22 cellular contexts compared by ENCODE assay signal in genomic region chr10:7717767-7718166, GRCh38. TPM values are rescaled to one million over a fixed set of nuclear protein-coding genes. Genes with fewer than 3 reads are reported as not detected.
A peak's percentile ranks its signal among the peaks of the same experiment; 100 is the strongest.
DNase-seq lines count a peak whose midpoint lies in the region; ATAC-seq and TF ChIP-seq lines count a peak whose summit lies in the region.
"Had no signal": no experiment of that assay in that cellular context is flagged by ENCODE, and none has a peak within 500 bp of the region (broad histone marks: within the 10 kb centered on the region; RNA-seq: fewer than 3 reads in every experiment).

No MANE protein-coding gene starts in this region.

- peaks cover 6% of the 10 kb centered on the region for H3K27me3 Mint-ChIP-seq in stimulated activated naive CD8-positive, alpha-beta T cell treated with anti-CD3 and anti-CD28 coated beads, Interleukin-15, amount 100 ng/mL, for 72 hours
- H3K27me3 Mint-ChIP-seq in activated CD8-positive, alpha-beta T cell treated with anti-CD3 and anti-CD28 coated beads for 36 hours = peaks cover 6% of the 10 kb centered on the region
- H3K27me3 Mint-ChIP-seq in glutamatergic neuron (ENCODE audit: unreplicated experiment) = peaks cover 2% of the 10 kb centered on the region
- H3K27me3 Mint-ChIP-seq: CD4-positive, CD25-positive, alpha-beta regulatory T cell had no signal

- TF ChIP-seq CTCF in activated CD8-positive, alpha-beta T cell treated with anti-CD3 and anti-CD28 coated beads for 36 hours (IDR thresholded peaks at IDR 0.05) = no peak
- TF ChIP-seq CTCF in glutamatergic neuron (IDR thresholded peaks at IDR 0.05; ENCODE audit: partially characterized antibody, unreplicated experiment) (no peak), GM13976 (IDR thresholded peaks at IDR 0.05; ENCODE audit: borderline replicate concordance, control extremely low read depth, extremely low read depth, insufficient read depth, missing control alignments) (no peak)

- H3K4me3 Mint-ChIP-seq in stimulated activated naive CD8-positive, alpha-beta T cell treated with anti-CD3 and anti-CD28 coated beads, Interleukin-15, amount 100 ng/mL, for 72 hours = no peak overlapping the region
- no peak overlapping the region for H3K4me3 Mint-ChIP-seq in activated CD8-positive, alpha-beta T cell treated with anti-CD3 and anti-CD28 coated beads for 36 hours
- H3K4me3 Mint-ChIP-seq in glutamatergic neuron (ENCODE audit: unreplicated experiment) = no peak overlapping the region
- H3K4me3 Mint-ChIP-seq: CD4-positive, CD25-positive, alpha-beta regulatory T cell; CD8-positive, alpha-beta memory T cell had no signal

- H3K4me1 Mint-ChIP-seq in stimulated activated naive CD8-positive, alpha-beta T cell treated with anti-CD3 and anti-CD28 coated beads, Interleukin-15, amount 100 ng/mL, for 72 hours = no peaks in the 10 kb centered on the region
- no peaks in the 10 kb centered on the region for H3K4me1 Mint-ChIP-seq in activated CD8-positive, alpha-beta T cell treated with anti-CD3 and anti-CD28 coated beads for 36 hours (ENCODE audit: low read depth)
- H3K4me1 Mint-ChIP-seq in glutamatergic neuron (ENCODE audit: low read depth, unreplicated experiment) = peaks cover 11% of the 10 kb centered on the region
- H3K4me1 Mint-ChIP-seq: CD4-positive, CD25-positive, alpha-beta regulatory T cell; CD8-positive, alpha-beta memory T cell had no signal

- POLR2A ChIA-PET in activated CD8-positive, alpha-beta T cell treated with anti-CD3 and anti-CD28 coated beads for 36 hours (lab: Charles Lee) = interaction anchor here (0.6 kb wide), 1 partner anchor 224 kb away, joined by 3 read pairs; no protein-coding TSS in a partner anchor

- DNase-seq in stimulated activated naive CD8-positive, alpha-beta T cell treated with anti-CD3 and anti-CD28 coated beads, Interleukin-15, amount 100 ng/mL, for 72 hours = no peak
- no peak for DNase-seq in stimulated activated naive CD8-positive, alpha-beta T cell treated with anti-CD3 and anti-CD28 coated beads, Interleukin-15, Interleukin-2, amounts not matched to agents 100 U/mL and 50 U/mL, for 24 hours
- peak; percentile 5 for DNase-seq in activated CD8-positive, alpha-beta T cell treated with anti-CD3 and anti-CD28 coated beads for 36 hours
- DNase-seq in glutamatergic neuron = no peak
- no peak for DNase-seq in Right ventricle myocardium superior
- no peak for DNase-seq in GM13976 (ENCODE audit: low spot score)
- no peak for DNase-seq in activated T-cell treated with anti-CD3 and anti-CD28 coated beads, Interleukin-2, amount 50 U/mL, for 1 hour
- DNase-seq: ACHN; BE2C; C1 segment of cervical spinal cord; CD4-positive, CD25-positive, alpha-beta regulatory T cell; CD8-positive, alpha-beta memory T cell; COR-L47; DMS 273 treated with DMSO at 0.1 percent for 48 hours; DMS53; DND-41; EL; IMR-90 had no signal

- H3K36me3 Mint-ChIP-seq in activated CD8-positive, alpha-beta T cell treated with anti-CD3 and anti-CD28 coated beads for 36 hours (ENCODE audit: low read depth) = no peaks in the 10 kb centered on the region
- no peaks in the 10 kb centered on the region for H3K36me3 Mint-ChIP-seq in glutamatergic neuron (ENCODE audit: unreplicated experiment)
- H3K36me3 Mint-ChIP-seq: CD4-positive, CD25-positive, alpha-beta regulatory T cell had no signal

- in situ Hi-C loops in GM13976 (cut with MboI; ENCODE audit: low sequenced_read_pairs, unreplicated experiment) = no loop called here

- H3K27ac Mint-ChIP-seq in stimulated activated naive CD8-positive, alpha-beta T cell treated with anti-CD3 and anti-CD28 coated beads, Interleukin-15, amount 100 ng/mL, for 72 hours = no peak overlapping the region
- no peak overlapping the region for H3K27ac Mint-ChIP-seq in activated CD8-positive, alpha-beta T cell treated with anti-CD3 and anti-CD28 coated beads for 36 hours
- peak overlapping the region; percentile 66 for H3K27ac Mint-ChIP-seq in glutamatergic neuron (ENCODE audit: unreplicated experiment)
- H3K27ac Mint-ChIP-seq: CD4-positive, CD25-positive, alpha-beta regulatory T cell; CD8-positive, alpha-beta memory T cell had no signal

- peak; percentile 62 for ATAC-seq in stimulated activated naive CD8-positive, alpha-beta T cell treated with anti-CD3 and anti-CD28 coated beads, Interleukin-15, amount 100 ng/mL, for 72 hours
- ATAC-seq in stimulated activated naive CD8-positive, alpha-beta T cell treated with anti-CD3 and anti-CD28 coated beads, Interleukin-15, Interleukin-2, amounts not matched to agents 100 U/mL and 50 U/mL, for 24 hours = no peak
- no peak for ATAC-seq in activated CD8-positive, alpha-beta T cell treated with anti-CD3 and anti-CD28 coated beads for 36 hours
- no peak for ATAC-seq in Right ventricle myocardium superior (ENCODE audit: poor library complexity)
- ATAC-seq: GM12878 had no signal

- intact Hi-C loops in activated CD8-positive, alpha-beta T cell treated with anti-CD3 and anti-CD28 coated beads for 36 hours (cut with micrococcal nuclease) = no loop called here
- intact Hi-C loops in Right ventricle myocardium superior (cut with DNase I) = no loop called here

- CTCF ChIA-PET in activated CD8-positive, alpha-beta T cell treated with anti-CD3 and anti-CD28 coated beads for 36 hours (lab: Charles Lee) = no interaction called here

- H3K9me3 Mint-ChIP-seq in stimulated activated naive CD8-positive, alpha-beta T cell treated with anti-CD3 and anti-CD28 coated beads, Interleukin-15, amount 100 ng/mL, for 72 hours = no peaks in the 10 kb centered on the region
- H3K9me3 Mint-ChIP-seq in activated CD8-positive, alpha-beta T cell treated with anti-CD3 and anti-CD28 coated beads for 36 hours = no peaks in the 10 kb centered on the region
- peaks cover 3% of the 10 kb centered on the region for H3K9me3 Mint-ChIP-seq in glutamatergic neuron (ENCODE audit: unreplicated experiment)

RNA-seq across cellular contexts. Expression of gene ITIH2, which starts 14.7 kb away (rescaled TPM):
- not detected for total RNA-seq in activated CD8-positive, alpha-beta T cell treated with anti-CD3 and anti-CD28 coated beads for 36 hours
- total RNA-seq in glutamatergic neuron (ENCODE audit: unreplicated experiment) (not detected), Right ventricle myocardium superior (not detected)
- total RNA-seq: CD4-positive, CD25-positive, alpha-beta regulatory T cell; CD8-positive, alpha-beta memory T cell; G401; H4; HT1080; IMR-90 had no signal

RNA-seq across cellular contexts. Expression of gene ITIH5, which starts 51.0 kb away (rescaled TPM):
- not detected for total RNA-seq in activated CD8-positive, alpha-beta T cell treated with anti-CD3 and anti-CD28 coated beads for 36 hours
- total RNA-seq in glutamatergic neuron (ENCODE audit: unreplicated experiment) (0.29 TPM), Right ventricle myocardium superior (8.5 TPM)
- total RNA-seq: CD4-positive, CD25-positive, alpha-beta regulatory T cell; CD8-positive, alpha-beta memory T cell; HT1080 had no signal
